ENCODE assay signal across 8 cellular contexts in the genomic region with DNA sequence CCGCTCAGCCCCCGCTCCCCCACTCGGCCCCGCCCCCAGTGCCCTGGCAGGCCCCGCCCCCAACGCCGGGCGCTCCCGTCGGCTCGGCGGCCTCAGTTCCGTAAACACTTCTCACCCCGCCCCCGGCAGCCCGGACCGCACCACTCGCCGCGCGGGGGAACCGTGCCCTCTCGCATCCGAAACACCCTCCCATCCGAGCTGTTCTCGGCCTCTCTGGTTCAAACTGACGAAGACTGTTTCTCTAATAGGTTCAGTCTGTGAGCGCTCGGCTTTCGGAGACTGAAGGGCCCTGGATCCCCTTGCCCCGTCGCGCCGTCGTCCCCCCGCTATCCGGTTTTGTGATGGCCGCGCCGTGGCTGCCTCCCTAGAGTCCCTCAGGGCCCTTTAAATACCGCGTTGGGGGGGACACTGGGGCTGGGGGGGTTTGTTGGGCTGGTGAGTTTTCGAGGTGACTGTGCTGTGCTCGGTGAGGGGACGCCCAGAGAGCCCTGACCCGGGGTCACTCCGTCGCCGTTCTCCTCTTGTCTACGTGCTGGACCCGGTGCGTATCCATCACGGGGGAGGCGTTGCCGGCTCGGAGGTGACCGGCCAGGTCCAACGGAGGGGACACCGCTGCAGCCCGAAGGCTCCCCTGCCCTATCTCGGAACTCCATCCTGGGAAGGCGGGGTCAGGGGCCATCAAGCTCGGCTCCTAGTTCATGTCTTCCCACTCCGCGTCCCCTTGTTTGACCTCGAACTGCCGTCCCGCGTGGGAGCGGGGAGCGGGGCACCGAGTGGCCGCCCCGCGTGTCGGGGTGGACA. TPM values are rescaled to one million over a fixed set of nuclear protein-coding genes. Genes with fewer than 3 reads are reported as not detected.
DNase-seq lines count a peak whose midpoint lies in the region; ATAC-seq, FAIRE-seq and TF ChIP-seq lines count a peak whose summit lies in the region.

Gene TCP11L2 (plus strand): TSS at position 333 of the 801 bp plus-strand sequence. CDS start 8,343 bp downstream, outside the sequence.

- H3K79me2 ChIP-seq in OCI-LY1 (ENCODE audit: insufficient read depth, low read length): no peaks in the 10 kb centered on the region

- TF ChIP-seq CTCF in OCI-LY1 (IDR thresholded peaks at IDR 0.05; ENCODE audit: low read length): no peak

- peaks cover 0 to 8% of the 10 kb centered on the region in 2 donors for H3K27me3 Mint-ChIP-seq in CD8-positive, alpha-beta memory T cell

- no peaks in the 10 kb centered on the region for H3K27me3 ChIP-seq in CD8-positive, alpha-beta memory T cell (ENCODE audit: insufficient read depth, low read length, poor library complexity, severe bottlenecking)
- H3K27me3 ChIP-seq in OCI-LY1 (ENCODE audit: insufficient read depth, low read length) (no peaks in the 10 kb centered on the region), mononuclear cell (ENCODE audit: insufficient read depth, low read length) (no peaks in the 10 kb centered on the region)

- peaks cover 55 to 61% (median 61%) of the 10 kb centered on the region in 3 donors for H3K4me1 Mint-ChIP-seq in CD8-positive, alpha-beta memory T cell

- FAIRE-seq in HTR-8/SVneo (lab: Jason Lieb, UNC): no peak

- H3K4me3 ChIP-seq in CD8-positive, alpha-beta memory T cell (ENCODE audit: low read length): peak within 1 kb of the TSS; percentile 88
- peak within 1 kb of the TSS; percentile 89 for H3K4me3 ChIP-seq in OCI-LY1 (ENCODE audit: low read depth, low read length, poor library complexity, severe bottlenecking)
- H3K4me3 ChIP-seq in mononuclear cell (ENCODE audit: low read length): peak within 1 kb of the TSS; percentile 96

- DNase-seq in CD8-positive, alpha-beta memory T cell: peak; percentile 85 to 95 (median 90)
- DNase-seq in HTR-8/SVneo (ENCODE audit: insufficient read length, low spot score) (peak; percentile 72), activated T-cell treated with anti-CD3 and anti-CD28 coated beads for 4 hours (peak; percentile 88), epidermal melanocyte (ENCODE audit: insufficient read length, low spot score) (peak; percentile 74)
- peak; percentile 80 to 86 for DNase-seq in stimulated activated CD8-positive, alpha-beta memory T cell treated with anti-CD3 and anti-CD28 coated beads, Interleukin-2, amount 100 ng/mL, for 1 hour (ENCODE audit: low read depth in 2 of 2)

- CTCF ChIA-PET in CD8-positive, alpha-beta memory T cell (lab: Charles Lee): interaction anchor here (0.6 to 2.7 kb wide), 10 partner anchors 12 to 653 kb away, joined by 3 to 19 read pairs (median 6); partner anchors contain the start of genes POLR3B and TMEM263

- H3K9ac ChIP-seq in OCI-LY1 (ENCODE audit: low read length): peak within 1 kb of the TSS; percentile 79

- H3K36me3 Mint-ChIP-seq in CD8-positive, alpha-beta memory T cell: peaks cover 0 to 36% (median 0%) of the 10 kb centered on the region in 3 donors

- H3K27ac ChIP-seq in CD8-positive, alpha-beta memory T cell (ENCODE audit: low read depth, low read length): peak within 1 kb of the TSS; percentile 98
- peak within 1 kb of the TSS; percentile 99 for H3K27ac ChIP-seq in OCI-LY1 (ENCODE audit: low read depth, low read length, poor library complexity, severe bottlenecking)

- H3K27ac Mint-ChIP-seq in CD8-positive, alpha-beta memory T cell: peak within 1 kb of the TSS; percentile 96 to 100 (median 100)

- ATAC-seq in GM21367 (IDR thresholded peaks at IDR 0.05; ENCODE audit: unreplicated experiment): peak; percentile 55

- H3K4me1 ChIP-seq in CD8-positive, alpha-beta memory T cell (ENCODE audit: insufficient read depth, low read length): peaks cover 59% of the 10 kb centered on the region
- H3K4me1 ChIP-seq in OCI-LY1 (ENCODE audit: insufficient read depth, low read length, severe bottlenecking) (peaks cover 82% of the 10 kb centered on the region), mononuclear cell (ENCODE audit: insufficient read depth, low read length) (peaks cover 42% of the 10 kb centered on the region)

- no peaks in the 10 kb centered on the region for H3K36me3 ChIP-seq in CD8-positive, alpha-beta memory T cell (ENCODE audit: insufficient read depth, low read length)
- no peaks in the 10 kb centered on the region for H3K36me3 ChIP-seq in OCI-LY1 (ENCODE audit: insufficient read depth, low read length)

- H3K9me2 ChIP-seq in OCI-LY1 (ENCODE audit: low read depth, low read length): no peaks in the 10 kb centered on the region

- POLR2A ChIA-PET in CD8-positive, alpha-beta memory T cell (lab: Charles Lee): interaction anchor here (0.6 to 3.1 kb wide), 11 partner anchors 30 to 1067 kb away, joined by 3 to 15 read pairs (median 3); partner anchors contain the start of genes APPL2, CKAP4, POLR3B and TMEM263

- H3K4me3 Mint-ChIP-seq in CD8-positive, alpha-beta memory T cell: peak within 1 kb of the TSS; percentile 82 to 98 (median 96)

- H3K9me3 Mint-ChIP-seq in CD8-positive, alpha-beta memory T cell: no peaks in the 10 kb centered on the region

- H3F3A ChIP-seq in OCI-LY1 (ENCODE audit: insufficient read depth, low read length): no peaks in the 10 kb centered on the region

- H3K4me2 ChIP-seq in OCI-LY1 (ENCODE audit: low read length): peak within 1 kb of the TSS; percentile 85

- H4K20me1 ChIP-seq in OCI-LY1 (ENCODE audit: insufficient read depth, low read length): no peaks in the 10 kb centered on the region

- no peak within 1 kb of the TSS for H2AFZ ChIP-seq in OCI-LY1 (ENCODE audit: low read length)

- H3K9me3 ChIP-seq in CD8-positive, alpha-beta memory T cell (ENCODE audit: low read length): no peaks in the 10 kb centered on the region
- H3K9me3 ChIP-seq in OCI-LY1 (ENCODE audit: low read length): no peaks in the 10 kb centered on the region
- H3K9me3 ChIP-seq in mononuclear cell (ENCODE audit: low read depth, low read length): no peaks in the 10 kb centered on the region

RNA-seq across cellular contexts. Expression of gene TCP11L2, which starts in this region (rescaled TPM):
- total RNA-seq in CD8-positive, alpha-beta memory T cell: 10 to 100 TPM; 11.8 to 13.0 TPM
- 19.3 TPM for polyA plus RNA-seq in CD8-positive, alpha-beta memory T cell
- 201 TPM for total RNA-seq in mononuclear cell

Comparison
In these comparisons a context has a peak if more than half of its experiments do, and no peak if none do; other contexts are left out.
1. Peak in every context shown above with its lines: DNase-seq, ATAC-seq, H3K4me3 ChIP-seq and H3K27ac ChIP-seq.
2. RNA of gene TCP11L2 (total RNA-seq): 201 TPM in mononuclear cell (single experiment); 11.8 to 13.0 TPM in CD8-positive, alpha-beta memory T cell; every median in the first group is over 10 times any median in the second.